ENCODE assay signal across 14 cellular contexts in the genomic region with DNA sequence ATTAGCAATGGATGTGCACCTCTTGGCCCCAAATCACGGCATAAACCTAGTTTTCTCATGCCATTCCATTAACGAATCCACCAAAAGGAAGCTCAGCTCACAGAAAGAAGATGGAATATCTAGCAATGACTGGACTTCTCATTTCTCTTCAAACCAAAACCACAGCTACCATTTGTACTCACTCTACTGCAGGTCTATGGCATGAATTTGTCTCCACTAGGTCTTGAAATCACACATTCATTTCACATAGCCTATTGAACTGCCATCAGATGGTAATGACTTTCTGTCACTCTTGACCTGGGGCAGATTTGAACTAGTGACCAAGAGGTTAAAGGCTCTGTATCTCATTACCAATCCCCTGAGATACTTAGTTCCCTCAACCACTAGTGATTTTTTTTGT.
DNase-seq lines count a peak whose midpoint lies in the region; ATAC-seq and TF ChIP-seq lines count a peak whose summit lies in the region.
"Had no signal": no experiment of that assay in that cellular context is flagged by ENCODE, and none has a peak within 500 bp of the region (broad histone marks: within the 10 kb centered on the region; RNA-seq: fewer than 3 reads in every experiment).

No MANE protein-coding gene starts in this region.

- H3K27me3 Mint-ChIP-seq in activated T-cell treated with anti-CD3 and anti-CD28 coated beads, Interleukin-2, amount 50 U/mL, for 24 hours: no peaks in the 10 kb centered on the region
- H3K27me3 Mint-ChIP-seq in activated naive CD8-positive, alpha-beta T cell treated with anti-CD3 and anti-CD28 coated beads, Interleukin-2, amount 50 U/mL, for 24 hours: no peaks in the 10 kb centered on the region
- H3K27me3 Mint-ChIP-seq: CD4-positive, alpha-beta memory T cell had no signal

- no peak overlapping the region for H3K4me3 Mint-ChIP-seq in activated T-cell treated with anti-CD3 and anti-CD28 coated beads, Interleukin-2, amount 50 U/mL, for 24 hours
- H3K4me3 Mint-ChIP-seq in activated naive CD8-positive, alpha-beta T cell treated with anti-CD3 and anti-CD28 coated beads, Interleukin-2, amount 50 U/mL, for 24 hours: no peak overlapping the region
- H3K4me3 Mint-ChIP-seq: CD4-positive, alpha-beta memory T cell had no signal

- DNase-seq in activated T-cell treated with anti-CD3 and anti-CD28 coated beads, Interleukin-2, amount 50 U/mL, for 24 hours: no peak
- DNase-seq in activated T-cell treated with anti-CD3 and anti-CD28 coated beads for 4 hours (no peak), GM12865 (ENCODE audit: low read depth) (peak; percentile 1), NCI-H2107 (lab: John Stamatoyannopoulos, UW) (no peak), NCI-H1417 (lab: John Stamatoyannopoulos, UW) (no peak)
- no peak for DNase-seq in activated naive CD8-positive, alpha-beta T cell treated with anti-CD3 and anti-CD28 coated beads, Interleukin-2, amount 50 U/mL, for 24 hours
- DNase-seq: BE2C; CD4-positive, alpha-beta memory T cell; DMS79; GM23248; IMR-90 had no signal

- peaks cover 46% of the 10 kb centered on the region for H3K36me3 Mint-ChIP-seq in activated T-cell treated with anti-CD3 and anti-CD28 coated beads, Interleukin-2, amount 50 U/mL, for 24 hours (ENCODE audit: low read depth)
- peaks cover 27% of the 10 kb centered on the region for H3K36me3 Mint-ChIP-seq in activated naive CD8-positive, alpha-beta T cell treated with anti-CD3 and anti-CD28 coated beads, Interleukin-2, amount 50 U/mL, for 24 hours (ENCODE audit: low read depth)

- H3K4me3 ChIP-seq in GM12865 (ENCODE audit: low read depth, low read length): no peak overlapping the region
- H3K4me3 ChIP-seq: A549, GM23248 had no signal

- peak; percentile 43 for ATAC-seq in GM18861 (IDR thresholded peaks at IDR 0.05; ENCODE audit: unreplicated experiment)
- no peak for ATAC-seq in activated naive CD8-positive, alpha-beta T cell treated with anti-CD3 and anti-CD28 coated beads, Interleukin-2, amount 50 U/mL, for 24 hours
- ATAC-seq: A549, HCT116 had no signal

- no peak for TF ChIP-seq CTCF in GM12865 (IDR thresholded peaks at IDR 0.05; ENCODE audit: insufficient read depth, low read depth, low read length, missing control alignments)

- H3K4me1 Mint-ChIP-seq in activated T-cell treated with anti-CD3 and anti-CD28 coated beads, Interleukin-2, amount 50 U/mL, for 24 hours (ENCODE audit: low read depth): peaks cover 9% of the 10 kb centered on the region
- peaks cover 7% of the 10 kb centered on the region for H3K4me1 Mint-ChIP-seq in activated naive CD8-positive, alpha-beta T cell treated with anti-CD3 and anti-CD28 coated beads, Interleukin-2, amount 50 U/mL, for 24 hours
- H3K4me1 Mint-ChIP-seq: CD4-positive, alpha-beta memory T cell had no signal

- peak overlapping the region; percentile 70 for H3K27ac Mint-ChIP-seq in activated T-cell treated with anti-CD3 and anti-CD28 coated beads, Interleukin-2, amount 50 U/mL, for 24 hours
- H3K27ac Mint-ChIP-seq in activated naive CD8-positive, alpha-beta T cell treated with anti-CD3 and anti-CD28 coated beads, Interleukin-2, amount 50 U/mL, for 24 hours: peak overlapping the region; percentile 52
- H3K27ac Mint-ChIP-seq: CD4-positive, alpha-beta memory T cell had no signal

- H3K9me3 Mint-ChIP-seq in activated T-cell treated with anti-CD3 and anti-CD28 coated beads, Interleukin-2, amount 50 U/mL, for 24 hours: no peaks in the 10 kb centered on the region
- peaks cover 7% of the 10 kb centered on the region for H3K9me3 Mint-ChIP-seq in activated naive CD8-positive, alpha-beta T cell treated with anti-CD3 and anti-CD28 coated beads, Interleukin-2, amount 50 U/mL, for 24 hours
- H3K9me3 Mint-ChIP-seq: CD4-positive, alpha-beta memory T cell had no signal
